1 cellular context compared by ENCODE assay signal in genomic region chr1:44739361-44740178, GRCh38.
TF ChIP-seq lines count a peak whose summit lies in the region.

KIF2C (plus strand) TSS chr1:44739837; CDS start chr1:44739933, 96 bp downstream.

TF ChIP-seq in K562, 482 proteins besides CTCF, POLR2A, EP300 and RAD21 (continued from another document and continues in another):
- TF ChIP-seq RCOR1 (IDR thresholded peaks at IDR 0.05; ENCODE audit: borderline replicate concordance in 1 of 2, low read depth in 2 of 2, low read length in 2 of 2) (peak in 1 of 2 experiments; percentile 65; a peak in 1 of 4 replicates), MXI1 (IDR thresholded peaks at IDR 0.05; ENCODE audit: low read depth, low read length) (peak; percentile 57; the same call in 1 of the 2 replicates), HMGN3 (IDR thresholded peaks at IDR 0.05; ENCODE audit: borderline replicate concordance, extremely low read depth, insufficient read length, low read depth, low read length) (peak; percentile 62), ZNF76 (CRISPR knock-in tag; IDR thresholded peaks at IDR 0.05; ENCODE audit: borderline replicate concordance) (peak; percentile 16; the same call in 1 of the 2 replicates), SMAD4 (CRISPR knock-in tag; conservative IDR thresholded peaks at IDR 0.05) (peak; percentile 64; the same call in 1 of the 2 replicates), IRF2 (CRISPR knock-in tag; IDR thresholded peaks at IDR 0.05) (no peak), ADNP (tag; IDR thresholded peaks at IDR 0.05) (peak; percentile 98), POLR2H (tag; IDR thresholded peaks at IDR 0.05; ENCODE audit: low read depth) (peak; percentile 97), SIN3B (IDR thresholded peaks at IDR 0.05; ENCODE audit: low read depth) (peak; percentile 82), ZNF253 (CRISPR knock-in tag; conservative IDR thresholded peaks at IDR 0.05) (no peak), TAF7 (tag; IDR thresholded peaks at IDR 0.05) (peak; percentile 78), ETS1 (conservative IDR thresholded peaks at IDR 0.05; ENCODE audit: control insufficient read depth, low read depth, low read length) (peak; percentile 81; the same call in 1 of the 2 replicates), HBP1 (CRISPR knock-in tag; IDR thresholded peaks at IDR 0.05) (peak; percentile 52; the same call in 1 of the 2 replicates), ZBTB1 (CRISPR knock-in tag; IDR thresholded peaks at IDR 0.05; ENCODE audit: borderline replicate concordance, low read depth) (peak; percentile 77), AFF1 (IDR thresholded peaks at IDR 0.05; ENCODE audit: low read depth in 1 of 2, partially characterized antibody in 2 of 2) (peak; percentile 12 to 68), TEAD1 (CRISPR knock-in tag; IDR thresholded peaks at IDR 0.05) (0 out of 4 replicates have a peak, but pooled peaks of 1 of the 2 experiments have one; percentile 3), NR2C1 (IDR thresholded peaks at IDR 0.05) (no peak), NR2C1 (tag; IDR thresholded peaks at IDR 0.05) (0 out of 2 replicates have a peak, but pooled peaks have one; percentile 9), HMGXB4 (CRISPR knock-in tag; IDR thresholded peaks at IDR 0.05) (peak; percentile 24; the same call in 1 of the 2 replicates), GABPA (tag; conservative IDR thresholded peaks at IDR 0.05; ENCODE audit: low read depth) (peak; percentile 83), ZMIZ1 (IDR thresholded peaks at IDR 0.05; ENCODE audit: low read depth in 2 of 2, low read length in 2 of 2) (peak in 1 of 2 experiments; percentile 78; a peak in 1 of 4 replicates), SETDB1 (IDR thresholded peaks at IDR 0.05; ENCODE audit: low read length) (no peak), ZNF239 (CRISPR knock-in tag; IDR thresholded peaks at IDR 0.05) (peak; percentile 42; the same call in 1 of the 2 replicates), ZNF639 (CRISPR knock-in tag; conservative IDR thresholded peaks at IDR 0.05 in 1 of 2, IDR thresholded peaks at IDR 0.05 in 1 of 2) (peak in 1 of 2 experiments; percentile 67; a peak in 1 of 4 replicates), HES1 (IDR thresholded peaks at IDR 0.05; ENCODE audit: low read depth) (peak; percentile 57; the same call in 1 of the 2 replicates), GTF2E2 (tag; IDR thresholded peaks at IDR 0.05) (peak; percentile 91), CREB3L1 (IDR thresholded peaks at IDR 0.05; ENCODE audit: borderline replicate concordance, low read depth) (0 out of 2 replicates have a peak, but pooled peaks have one; percentile 45), GMEB1 (CRISPR knock-in tag; IDR thresholded peaks at IDR 0.05) (peak; percentile 98), CREM (IDR thresholded peaks at IDR 0.05; ENCODE audit: low read depth) (peak; percentile 98), KAT8 (IDR thresholded peaks at IDR 0.05; ENCODE audit: low read depth) (no peak), DPF2 (IDR thresholded peaks at IDR 0.05) (peak; percentile 67; the same call in 1 of the 2 replicates), GTF3C2 (IDR thresholded peaks at IDR 0.05; ENCODE audit: borderline replicate concordance, extremely low read depth, insufficient read length) (peak; percentile 84), E2F1 (CRISPR knock-in tag; IDR thresholded peaks at IDR 0.05) (peak; percentile 97)
